In the genomic region with DNA sequence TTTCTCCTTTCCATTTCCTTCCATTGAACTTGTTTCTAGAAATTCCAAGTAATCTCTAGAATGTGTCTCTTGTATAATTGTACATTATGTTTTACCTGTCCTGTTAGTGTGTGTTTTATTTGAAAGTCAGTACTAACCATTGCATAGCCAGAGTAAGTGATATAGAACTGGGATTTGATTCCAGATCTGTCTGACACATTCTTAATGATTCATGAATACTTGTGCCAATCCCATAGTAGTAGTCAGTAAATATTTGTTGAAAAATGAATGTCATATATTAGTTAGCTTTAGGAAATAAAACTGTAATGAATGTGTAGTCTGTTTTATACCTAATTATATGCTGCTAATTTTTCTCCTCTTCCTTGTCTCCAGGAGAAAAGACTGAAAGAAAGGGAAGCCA, we compare ENCODE assay signal across 22 cellular contexts.
"Had no signal": no experiment of that assay in that cellular context is flagged by ENCODE, and none has a peak within 500 bp of the region (broad histone marks: within the 10 kb centered on the region; RNA-seq: fewer than 3 reads in every experiment).

No MANE protein-coding gene starts in this region.

- DNase-seq: effector CD4-positive, alpha-beta T cell; endodermal cell; foreskin melanocyte; heart left ventricle; hippocampal formation; kidney glomerular epithelial cell; natural killer cell; nucleus accumbens; ovary; sigmoid colon; stimulated activated CD4-positive, alpha-beta T cell treated with anti-CD3 and anti-CD28 coated beads, Interleukin-12 subunit alpha, Interleukin-12 subunit beta, amount 100 ng/mL, for 4 hours; stimulated activated naive CD4-positive, alpha-beta T cell; stomach; substantia nigra; transverse colon had no signal

- H3K4me3 ChIP-seq: coronary artery, heart left ventricle, neural progenitor cell, ovary, right atrium auricular region, sigmoid colon, skin epidermis, stomach, thoracic aorta, transverse colon had no signal

- H2AFZ ChIP-seq: neural progenitor cell had no signal

- H3K27me3 ChIP-seq: heart left ventricle, neural progenitor cell, ovary, right atrium auricular region, sigmoid colon, stomach, transverse colon had no signal

- H3K36me3 ChIP-seq: heart left ventricle, neural progenitor cell, ovary, right atrium auricular region, sigmoid colon, stomach, thoracic aorta, transverse colon had no signal

- H3K27ac Mint-ChIP-seq: endodermal cell, neural progenitor cell had no signal

- H3K27ac ChIP-seq: coronary artery, heart left ventricle, neural progenitor cell, ovary, right atrium auricular region, sigmoid colon, skin epidermis, stomach, thoracic aorta, transverse colon had no signal

- H3K9ac ChIP-seq: neural progenitor cell had no signal

- H3K36me3 Mint-ChIP-seq: natural killer cell had no signal

- H3K4me2 ChIP-seq: neural progenitor cell had no signal

- FAIRE-seq: endothelial cell of umbilical vein, islet of Langerhans had no signal

- ATAC-seq: heart left ventricle, natural killer cell had no signal

- H3K9me3 ChIP-seq: heart left ventricle, ovary, right atrium auricular region, sigmoid colon, stomach, thoracic aorta, transverse colon had no signal

- H3K4me3 Mint-ChIP-seq: endodermal cell, natural killer cell, neural progenitor cell had no signal

- H3K9me3 Mint-ChIP-seq: endodermal cell, natural killer cell, neural progenitor cell had no signal
